In the genomic region with DNA sequence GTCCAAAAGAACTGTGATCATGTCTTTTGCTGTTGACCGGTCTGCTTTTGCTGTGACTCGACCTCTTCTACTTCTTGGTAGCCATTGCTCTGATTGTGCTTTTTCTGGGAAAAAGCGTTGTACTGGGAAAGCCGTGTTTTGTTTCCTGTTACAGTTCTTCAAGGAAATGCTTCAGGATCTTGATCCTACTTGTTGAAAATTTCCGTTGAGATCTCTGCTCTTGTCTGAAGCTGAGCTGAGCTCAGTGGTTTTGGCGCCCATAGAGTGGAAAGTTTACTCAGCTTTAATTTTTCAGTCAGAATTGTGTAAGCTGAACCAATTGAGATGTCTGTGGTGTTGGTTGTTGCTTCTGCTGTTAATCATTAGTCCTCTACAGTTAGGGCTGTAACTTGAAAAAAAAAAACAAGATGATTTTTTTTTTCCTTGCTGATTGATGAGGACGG, we compare ENCODE assay signal across 11 cellular contexts.
A peak's percentile ranks its signal among the peaks of the same experiment; 100 is the strongest.
DNase-seq lines count a peak whose midpoint lies in the region; ATAC-seq, FAIRE-seq and TF ChIP-seq lines count a peak whose summit lies in the region.
"Had no signal": no experiment of that assay in that cellular context is flagged by ENCODE, and none has a peak within 500 bp of the region (broad histone marks: within the 10 kb centered on the region; RNA-seq: fewer than 3 reads in every experiment).

No MANE protein-coding gene starts in this region.

- intact Hi-C loops in GM12878 (cut with micrococcal nuclease; ENCODE audit: unreplicated experiment): no loop called here

- no peak overlapping the region for H3K4me2 ChIP-seq in GM12878 (ENCODE audit: control insufficient read depth, insufficient read depth)

- no peaks in the 10 kb centered on the region for H4K20me1 ChIP-seq in GM12878 (ENCODE audit: control insufficient read depth, insufficient read depth)

- DNase-seq in GM18507 (ENCODE audit: extremely low spot score, insufficient read length, low read depth) (no peak), GM12878 (ENCODE audit: low read depth, low spot score) (no peak), iris pigment epithelial cell (ENCODE audit: low read depth) (peak; percentile 73), NCI-H187 (lab: John Stamatoyannopoulos, UW) (no peak), COLO829 (ENCODE audit: low spot score) (no peak)
- DNase-seq in stimulated activated CD4-positive, alpha-beta T cell treated with anti-CD3 and anti-CD28 coated beads, Interleukin-12 subunit alpha, Interleukin-12 subunit beta, amount 100 ng/mL, for 4 hours: no peak
- DNase-seq: effector memory CD4-positive, alpha-beta T cell; NCI-H1092 treated with DMSO at 0.1 percent for 48 hours had no signal

- 74% methylated on average over 7 of the region's 7 CpGs for WGBS in GM12878 (ENCODE audit: insufficient coverage, insufficient replicate concordance, low lambda C conversion rate, missing lambda C conversion rate)

- H3K36me3 ChIP-seq in GM12878 (ENCODE audit: control insufficient read depth in 2 of 2, insufficient read depth in 2 of 2, low read length in 1 of 2): no peaks in the 10 kb centered on the region; a peak in 1 of 4 replicates

- peak; percentile 67 for FAIRE-seq in GM18507 (lab: Jason Lieb, UNC)
- FAIRE-seq in GM12878 (lab: Jason Lieb, UNC): no peak

- no peak overlapping the region for H2AFZ ChIP-seq in GM12878 (ENCODE audit: control insufficient read depth, low read depth, low read length)

- H3K4me3 ChIP-seq in GM12878: no peak overlapping the region
- H3K4me3 ChIP-seq in skin epidermis: no peak overlapping the region

- no peak for TF ChIP-seq EP300 in GM12878 (IDR thresholded peaks at IDR 0.05; ENCODE audit: borderline replicate concordance in 1 of 2, control insufficient read depth in 1 of 2, low read depth in 2 of 2, low read length in 2 of 2)

- TF ChIP-seq RAD21 in GM12878 (IDR thresholded peaks at IDR 0.05; ENCODE audit: insufficient read depth, low read depth, low read length): no peak

- no peak for TF ChIP-seq CTCF in GM12878 (IDR thresholded peaks at IDR 0.05 in 2 of 3, conservative IDR thresholded peaks at IDR 0.05 in 1 of 3; ENCODE audit: control insufficient read depth in 2 of 3, extremely low read depth in 1 of 3, insufficient read depth in 1 of 3, low read depth in 3 of 3, low read length in 3 of 3)

- no peaks in the 10 kb centered on the region; the same call in 2 of the 3 replicates for H3K9me3 ChIP-seq in GM12878 (replicated peaks; ENCODE audit: control insufficient read depth, insufficient read depth, low read length)

- H3K79me2 ChIP-seq in GM12878 (ENCODE audit: control insufficient read depth, insufficient read depth, low read length): no peaks in the 10 kb centered on the region

- no peaks in the 10 kb centered on the region for H3K4me1 ChIP-seq in GM12878 (ENCODE audit: control insufficient read depth, insufficient read depth, low read length)

- H3K27ac ChIP-seq in GM12878 (ENCODE audit: control insufficient read depth, insufficient read depth) (no peak overlapping the region), skin epidermis (peak overlapping the region in 19 of 21 experiments; percentile 38 to 92 (median 79))

- CTCF ChIA-PET in GM12878 (lab: Yijun Ruan, JAX): interaction anchor here (1.0 to 3.4 kb wide), 3 partner anchors 11 to 485 kb away, joined by 4 to 21 read pairs (median 6); no protein-coding TSS in a partner anchor

- no peaks in the 10 kb centered on the region for H3K27me3 ChIP-seq in GM12878 (replicated peaks in 1 of 2; ENCODE audit: control insufficient read depth in 2 of 2, insufficient read depth in 2 of 2, low read length in 1 of 2)

- RAD21 ChIA-PET in GM12878 (lab: Charles Lee; ENCODE audit: unreplicated experiment): interaction anchor here (0.8 kb wide), 1 partner anchor 11 kb away, joined by 3 read pairs; no protein-coding TSS in a partner anchor

- in situ Hi-C loops in GM12878 (cut with MboI): no loop called here

- BruUV-seq in GM12878 (replicated peaks; lab: Mats Ljungman, UMichigan): no TSS peak

- SMC1A ChIA-PET in GM12878 (lab: Charles Lee; ENCODE audit: uncharacterized antibody, unreplicated experiment): interaction anchor here (2.1 kb wide), 1 partner anchor 12 kb away, joined by 7 read pairs; no protein-coding TSS in a partner anchor

- POLR2A ChIA-PET in GM12878 (lab: Charles Lee): interaction anchor here (1.1 kb wide), 1 partner anchor 432 kb away, joined by 8 read pairs; no protein-coding TSS in a partner anchor

- H3K9ac ChIP-seq in GM12878 (ENCODE audit: control insufficient read depth, insufficient read depth, low read length): no peak overlapping the region

- no peak for ATAC-seq in GM12878
- no peak for ATAC-seq in HG02970 (IDR thresholded peaks at IDR 0.05; ENCODE audit: low FRiP score, unreplicated experiment)
- ATAC-seq: HCT116 had no signal

- TF ChIP-seq POLR2A in GM12878 (IDR thresholded peaks at IDR 0.05; ENCODE audit: low read depth, low read length): no peak

TF ChIP-seq in GM12878, 131 proteins besides CTCF, POLR2A, EP300 and RAD21:
- TF ChIP-seq ZBTB33 (IDR thresholded peaks at IDR 0.05) (0 out of 2 replicates have a peak, but pooled peaks have one; percentile 11), ZBED1 (IDR thresholded peaks at IDR 0.05; ENCODE audit: borderline replicate concordance) (no peak)
TF ChIP-seq in GM12878: peak in this region for 1.
